Comparison of ENCODE assay signal across 11 cellular contexts in the genomic region with DNA sequence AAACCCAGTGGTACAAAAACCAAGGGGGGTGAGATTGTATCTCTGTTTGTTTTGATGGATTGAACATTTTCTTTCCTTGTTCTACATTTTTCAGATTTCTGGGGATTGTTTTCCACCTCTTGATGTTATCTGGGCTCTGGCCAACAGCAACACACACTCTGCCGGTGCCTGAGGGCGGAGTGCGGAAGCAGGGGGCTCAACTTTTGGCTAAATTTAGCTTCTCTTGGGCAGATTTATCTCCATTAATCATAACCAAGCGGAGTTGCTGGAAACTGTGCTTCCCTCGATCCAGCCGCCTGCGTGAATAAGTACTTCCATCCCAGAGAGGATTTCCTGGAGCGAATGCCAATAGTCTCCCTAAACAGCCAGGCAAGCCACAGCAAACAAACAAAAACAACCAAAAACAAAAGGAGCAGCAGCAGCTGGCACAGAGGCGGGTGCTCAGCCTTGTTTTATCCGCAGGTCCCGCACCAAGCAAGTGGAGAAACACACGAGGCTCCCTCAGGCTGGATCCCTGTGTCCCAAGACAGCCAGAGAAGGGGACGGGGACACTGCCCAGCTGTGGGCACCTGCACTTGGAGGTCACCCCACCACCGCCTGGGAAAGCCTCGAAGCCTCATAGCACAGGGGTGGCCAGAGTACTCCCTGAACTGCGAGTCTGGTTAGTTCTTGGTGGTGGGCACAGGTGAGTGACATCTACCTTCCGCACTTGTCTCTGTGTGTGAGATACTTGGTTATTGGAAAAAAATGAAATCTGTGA.
DNase-seq lines count a peak whose midpoint lies in the region; ATAC-seq and TF ChIP-seq lines count a peak whose summit lies in the region.
"Had no signal": no experiment of that assay in that cellular context is flagged by ENCODE, and none has a peak within 500 bp of the region (broad histone marks: within the 10 kb centered on the region; RNA-seq: fewer than 3 reads in every experiment).

No MANE protein-coding gene starts in this region.

- H2BK15ac ChIP-seq in H9 (ENCODE audit: low read depth, low read length) = no peak overlapping the region

- POLR2A ChIA-PET in HEK293T (lab: Yijun Ruan, JAX) = no interaction called here

- H3K27ac ChIP-seq in H9 (ENCODE audit: insufficient read length, low read depth, low read length) (no peak overlapping the region), spleen (peak overlapping the region in 7 of 8 donors; percentile 43 to 76 (median 56))

- H3K27me3 ChIP-seq in H9 (ENCODE audit: insufficient read depth, low read length) = no peaks in the 10 kb centered on the region
- peaks cover 0 to 23% (median 0%) of the 10 kb centered on the region in 7 donors for H3K27me3 ChIP-seq in spleen (replicated peaks in 1 of 7)

- no peak overlapping the region for H2BK20ac ChIP-seq in H9 (ENCODE audit: low read depth, low read length, poor library complexity, severe bottlenecking)

- no peaks in the 10 kb centered on the region for H3K79me1 ChIP-seq in H9 (ENCODE audit: insufficient read depth, low read depth, low read length, poor library complexity, severe bottlenecking)

- H4K91ac ChIP-seq in H9 (ENCODE audit: insufficient read length, low read depth, low read length) = no peak overlapping the region

- no peak overlapping the region for H3K4me2 ChIP-seq in H9 (ENCODE audit: insufficient read depth, insufficient read length, low read length)

- TF ChIP-seq POLR2A in spleen (IDR thresholded peaks at IDR 0.05) = no peak

- H3K27me3 Mint-ChIP-seq in H9 (ENCODE audit: low read depth) = peaks cover 11% of the 10 kb centered on the region

- no peak overlapping the region for H3K4me3 Mint-ChIP-seq in H9
- H3K4me3 Mint-ChIP-seq: central memory CD8-positive, alpha-beta T cell; natural killer cell had no signal

- H3K56ac ChIP-seq in H9 (ENCODE audit: insufficient read length, low read depth, low read length) = no peak overlapping the region

- no peaks in the 10 kb centered on the region for H3K4me1 ChIP-seq in H9 (ENCODE audit: insufficient read depth, low read length)
- H3K4me1 ChIP-seq in spleen = peaks cover 6 to 20% (median 18%) of the 10 kb centered on the region in 6 donors

- peaks cover 2 to 6% (median 5%) of the 10 kb centered on the region in 3 experiments; a peak in 4 of 7 replicates for H3K36me3 Mint-ChIP-seq in H9 (ENCODE audit: insufficient read depth in 1 of 3, low read depth in 3 of 3)

- ATAC-seq in GM18858 (IDR thresholded peaks at IDR 0.05; ENCODE audit: unreplicated experiment) (no peak), GM21576 (IDR thresholded peaks at IDR 0.05; ENCODE audit: unreplicated experiment) (no peak)

- no peak for TF ChIP-seq CTCF in H9 (conservative IDR thresholded peaks at IDR 0.05)
- TF ChIP-seq CTCF in spleen (IDR thresholded peaks at IDR 0.05 in 8 of 11, conservative IDR thresholded peaks at IDR 0.05 in 3 of 11) = no peak

- H3K9me3 ChIP-seq in H9 (ENCODE audit: control insufficient read depth, low read depth, low read length) (no peaks in the 10 kb centered on the region), spleen (peaks cover 13 to 35% (median 31%) of the 10 kb centered on the region in 8 donors)

- no peaks in the 10 kb centered on the region for H4K20me1 ChIP-seq in H9 (ENCODE audit: control insufficient read depth, insufficient read depth, insufficient read length)

- no peak overlapping the region for H3K9ac ChIP-seq in H9 (ENCODE audit: extremely low read depth, insufficient read length, low read length)

- H2AFZ ChIP-seq in H9 (ENCODE audit: low read length) = no peak overlapping the region

- no peak overlapping the region for H2BK5ac ChIP-seq in H9 (ENCODE audit: insufficient read length, low read length)

- H4K8ac ChIP-seq in H9 (replicated peaks; ENCODE audit: insufficient read length, low read depth, low read length) = no peak overlapping the region

- H3K14ac ChIP-seq in H9 (ENCODE audit: insufficient read depth, low read length) = no peak overlapping the region

- H3K79me2 ChIP-seq in H9 (ENCODE audit: insufficient read depth, low read length) = no peaks in the 10 kb centered on the region

- CTCF ChIA-PET in HEK293T (lab: Yijun Ruan, JAX) = interaction anchor here (0.7 kb wide), 1 partner anchor 236 kb away, joined by 3 read pairs; no protein-coding TSS in a partner anchor

- H3K36me3 ChIP-seq in spleen = no peaks in the 10 kb centered on the region
- H3K36me3 ChIP-seq: heart left ventricle had no signal

- no peak overlapping the region for H3K4ac ChIP-seq in H9 (ENCODE audit: low read depth, low read length)

- no peaks in the 10 kb centered on the region for H3K23me2 ChIP-seq in H9 (ENCODE audit: insufficient read length, low read depth, low read length, poor library complexity, severe bottlenecking)

- H3K4me1 Mint-ChIP-seq in H9 = peaks cover 21 to 29% of the 10 kb centered on the region in 2 experiments
- H3K4me1 Mint-ChIP-seq: natural killer cell had no signal

- H2BK120ac ChIP-seq in H9 (ENCODE audit: low read depth, low read length, poor library complexity, severe bottlenecking) = no peak overlapping the region

- no peak overlapping the region for H2AK5ac ChIP-seq in H9 (ENCODE audit: insufficient read length, low read length)

- H3K18ac ChIP-seq in H9 (ENCODE audit: insufficient read length, low read depth, low read length) = no peak overlapping the region

- DNase-seq in H9 = peak; percentile 35
- peak; percentile 13 for DNase-seq in amniotic epithelial cell (ENCODE audit: low read depth)
- DNase-seq in islet precursor cell = peak; percentile 51
- DNase-seq in spleen = no peak
- DNase-seq in HEK293T (ENCODE audit: extremely low spot score) = no peak
- DNase-seq in dedifferentiated amniotic fluid mesenchymal stem cell (ENCODE audit: extremely low spot score) = no peak

- intact Hi-C loops in spleen (cut with DNase I; ENCODE audit: low total_unique reads) = no loop called here

- no peak overlapping the region for H3K23ac ChIP-seq in H9 (ENCODE audit: insufficient read length, low read depth, low read length)

- no peak overlapping the region for H2BK12ac ChIP-seq in H9 (ENCODE audit: insufficient read length, low read depth, low read length)

- no peak overlapping the region for H4K5ac ChIP-seq in H9 (ENCODE audit: insufficient read length, low read depth, low read length)

- no peak overlapping the region; a peak in 1 of 7 replicates for H3K27ac Mint-ChIP-seq in H9
- H3K27ac Mint-ChIP-seq: natural killer cell had no signal

- H3T11ph ChIP-seq in H9 (ENCODE audit: low read length) = no peak overlapping the region

- no peak overlapping the region for H3K4me3 ChIP-seq in spleen
- H3K4me3 ChIP-seq: heart left ventricle had no signal

- no CpG with 5 or more reads among the region's 17 CpGs for WGBS in H9 (ENCODE audit: extremely low coverage, insufficient read length, low lambda C conversion rate)
- WGBS in spleen, 5 donors = 23 to 30% (median 25%) methylated on average over 14 to 17 of the region's 17 CpGs

- H3K9me3 Mint-ChIP-seq in H9 = peaks cover 27 to 28% of the 10 kb centered on the region in 2 experiments

TF ChIP-seq in HEK293T, 16 proteins besides CTCF, POLR2A, EP300 and RAD21:
- no peak for TF ChIP-seq FOXK2 (IDR thresholded peaks at IDR 0.05)
- TF ChIP-seq TARDBP (IDR thresholded peaks at IDR 0.05) = no peak
- no peak for TF ChIP-seq ARNT (IDR thresholded peaks at IDR 0.05)
- TF ChIP-seq FOXM1 (IDR thresholded peaks at IDR 0.05; ENCODE audit: borderline replicate concordance) = no peak
- TF ChIP-seq SUZ12 (IDR thresholded peaks at IDR 0.05) = no peak
- no peak for TF ChIP-seq PKNOX1 (IDR thresholded peaks at IDR 0.05)

Comparison
In these comparisons a context has a peak if more than half of its experiments do, and no peak if none do; other contexts are left out.
1. DNase-seq: peak in H9 (single experiment), amniotic epithelial cell (single experiment) and islet precursor cell (single experiment); none in spleen (single experiment), HEK293T (single experiment) and dedifferentiated amniotic fluid mesenchymal stem cell (single experiment).